ENCODE assay signal across 1 cellular context in the genomic region with DNA sequence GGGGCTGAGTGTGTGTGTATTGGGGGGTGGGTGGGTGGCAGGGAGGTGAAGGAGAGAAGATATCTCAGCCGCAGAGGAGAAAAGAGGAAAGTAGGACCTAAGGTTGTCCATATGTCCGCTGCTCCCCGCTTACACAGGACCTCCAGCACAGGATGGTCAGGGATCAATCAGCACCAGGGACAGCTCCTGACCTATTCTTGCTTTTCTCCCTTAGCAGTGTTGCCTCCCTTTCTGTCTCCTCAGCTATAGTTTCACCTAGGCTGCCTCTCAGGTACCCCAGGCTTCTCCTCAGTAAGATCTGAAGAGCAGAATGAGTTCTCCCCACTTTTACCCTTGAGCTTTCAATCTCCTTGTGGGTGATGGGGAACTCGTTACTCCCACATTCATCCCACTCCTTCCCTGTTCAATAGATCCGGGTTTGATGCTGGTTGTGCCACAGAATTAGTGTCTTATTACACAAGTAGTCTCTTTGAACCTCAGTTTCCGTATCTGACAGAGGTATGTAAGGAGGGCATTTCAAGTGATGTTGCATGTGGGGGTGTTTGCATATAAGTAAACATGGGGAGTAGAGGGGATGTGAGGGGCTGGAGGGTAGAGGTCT.
TF ChIP-seq lines count a peak whose summit lies in the region.

No MANE protein-coding gene starts in this region.

TF ChIP-seq in SK-N-SH treated with all-trans-retinoic acid at 6 μM for 48 hours, 23 proteins besides CTCF, POLR2A, EP300 and RAD21 (continued from another document):
- TF ChIP-seq ZC3H10 (CRISPR knock-in tag; IDR thresholded peaks at IDR 0.05): no peak
- TF ChIP-seq ZFP30 (CRISPR knock-in tag; IDR thresholded peaks at IDR 0.05): no peak
- TF ChIP-seq ESRRG (CRISPR knock-in tag; IDR thresholded peaks at IDR 0.05): no peak
- TF ChIP-seq SNAI2 (CRISPR knock-in tag; IDR thresholded peaks at IDR 0.05): no peak
